11 cellular contexts compared by ENCODE assay signal in genomic region chr5:178467261-178468195, GRCh38.
DNase-seq lines count a peak whose midpoint lies in the region; ATAC-seq and TF ChIP-seq lines count a peak whose summit lies in the region.
"Had no signal": no experiment of that assay in that cellular context is flagged by ENCODE, and none has a peak within 500 bp of the region (broad histone marks: within the 10 kb centered on the region; RNA-seq: fewer than 3 reads in every experiment).

No MANE protein-coding gene starts in this region.

- TF ChIP-seq POLR2A in vagina (IDR thresholded peaks at IDR 0.05), result no peak

- H3K27me3 ChIP-seq in endodermal cell (ENCODE audit: control insufficient read depth, insufficient read depth, low read length, poor library complexity, severe bottlenecking), result no peaks in the 10 kb centered on the region
- no peaks in the 10 kb centered on the region for H3K27me3 ChIP-seq in naive thymus-derived CD4-positive, alpha-beta T cell (ENCODE audit: control insufficient read depth in 2 of 2, insufficient read depth in 2 of 2, low read length in 2 of 2)
- no peaks in the 10 kb centered on the region for H3K27me3 ChIP-seq in vagina

- no peak overlapping the region for H3K9ac ChIP-seq in endodermal cell (ENCODE audit: extremely low read depth, low read length, poor library complexity, severe bottlenecking)

- no peak overlapping the region for H3K4me3 Mint-ChIP-seq in endodermal cell
- H3K4me3 Mint-ChIP-seq in naive thymus-derived CD4-positive, alpha-beta T cell, result no peak overlapping the region

- 95 to 96% methylated on average over 5 to 26 of the region's 26 CpGs for WGBS in endodermal cell (ENCODE audit: insufficient coverage in 1 of 2, insufficient read length in 1 of 2), 2 experiments

- no peaks in the 10 kb centered on the region for H3K9me3 Mint-ChIP-seq in endodermal cell
- no peaks in the 10 kb centered on the region for H3K9me3 Mint-ChIP-seq in naive thymus-derived CD4-positive, alpha-beta T cell

- H3K36me3 ChIP-seq in endodermal cell (ENCODE audit: control insufficient read depth, insufficient read depth, low read length) (no peaks in the 10 kb centered on the region), vagina (no peaks in the 10 kb centered on the region)
- no peaks in the 10 kb centered on the region for H3K36me3 ChIP-seq in naive thymus-derived CD4-positive, alpha-beta T cell (ENCODE audit: control insufficient read depth in 2 of 3, insufficient read depth in 3 of 3, low read length in 3 of 3)

- intact Hi-C loops in Right ventricle myocardium inferior (cut with DNase I), result loop anchor here (10.0 kb wide), 1 partner anchor 133 kb away; no protein-coding TSS in a partner anchor
- intact Hi-C loops in cardiac septum (cut with DNase I), result no loop called here
- intact Hi-C loops in naive thymus-derived CD4-positive, alpha-beta T cell (cut with micrococcal nuclease), result no loop called here
- intact Hi-C loops in vagina (cut with DNase I), result no loop called here

- no peaks in the 10 kb centered on the region for H3K27me3 Mint-ChIP-seq in endodermal cell (ENCODE audit: insufficient read depth)
- peaks cover 0 to 10% (median 5%) of the 10 kb centered on the region in 5 donors for H3K27me3 Mint-ChIP-seq in naive thymus-derived CD4-positive, alpha-beta T cell

- H3K4me1 ChIP-seq in endodermal cell (ENCODE audit: control insufficient read depth, insufficient read depth, low read length) (peaks cover 8% of the 10 kb centered on the region), vagina (peaks cover 14% of the 10 kb centered on the region)
- no peaks in the 10 kb centered on the region for H3K4me1 ChIP-seq in naive thymus-derived CD4-positive, alpha-beta T cell (ENCODE audit: control insufficient read depth in 2 of 2, insufficient read depth in 2 of 2, low read length in 2 of 2)

- H3K27ac Mint-ChIP-seq in endodermal cell, result peak overlapping the region; percentile 41
- no peak overlapping the region for H3K27ac Mint-ChIP-seq in naive thymus-derived CD4-positive, alpha-beta T cell

- H3K4me3 ChIP-seq in endodermal cell (ENCODE audit: low read length), result no peak overlapping the region
- H3K4me3 ChIP-seq in naive thymus-derived CD4-positive, alpha-beta T cell (ENCODE audit: low read length), result no peak overlapping the region
- H3K4me3 ChIP-seq in vagina, result peak overlapping the region in 1 of 2 donors; percentile 5
- H3K4me3 ChIP-seq: GM12878 had no signal

- CTCF ChIA-PET in naive thymus-derived CD4-positive, alpha-beta T cell (lab: Charles Lee), result no interaction called here

- peaks cover 7% of the 10 kb centered on the region for H3K36me3 Mint-ChIP-seq in endodermal cell (ENCODE audit: low read depth)
- no peaks in the 10 kb centered on the region for H3K36me3 Mint-ChIP-seq in naive thymus-derived CD4-positive, alpha-beta T cell

- DNase-seq in Right ventricle myocardium inferior (ENCODE audit: missing footprints), result no peak
- no peak for DNase-seq in cardiac septum (ENCODE audit: low spot score)
- DNase-seq in endodermal cell, result peak; percentile 24
- DNase-seq in naive thymus-derived CD4-positive, alpha-beta T cell, result no peak
- DNase-seq in vagina (ENCODE audit: extremely low spot score in 2 of 2), result peak; percentile 84 to 89
- DNase-seq in NCI-H2107 (lab: John Stamatoyannopoulos, UW), result no peak
- no peak for DNase-seq in cerebellar nuclear complex (lab: John Stamatoyannopoulos, UW)
- DNase-seq in NCI-H146 treated with DMSO at 0.1 percent for 48 hours (lab: John Stamatoyannopoulos, UW; ENCODE audit: unreplicated experiment), result no peak
- DNase-seq: activated T-cell treated with anti-CD3 and anti-CD28 coated beads, Interleukin-2, amount 50 U/mL, for 1 hour; erythroblast had no signal

- POLR2A ChIA-PET in naive thymus-derived CD4-positive, alpha-beta T cell (lab: Charles Lee), result no interaction called here

- TF ChIP-seq CTCF in endodermal cell (conservative IDR thresholded peaks at IDR 0.05) (no peak), vagina (IDR thresholded peaks at IDR 0.05) (no peak)

- H3K9me3 ChIP-seq in endodermal cell (ENCODE audit: control insufficient read depth, low read length) (no peaks in the 10 kb centered on the region), vagina (no peaks in the 10 kb centered on the region)
- no peaks in the 10 kb centered on the region for H3K9me3 ChIP-seq in naive thymus-derived CD4-positive, alpha-beta T cell (ENCODE audit: control insufficient read depth in 2 of 3, low read length in 3 of 3)

- H3K27ac ChIP-seq in endodermal cell (ENCODE audit: low read depth, low read length) (peak overlapping the region; percentile 49), vagina (peak overlapping the region; percentile 13)
- H3K27ac ChIP-seq in naive thymus-derived CD4-positive, alpha-beta T cell (ENCODE audit: low read depth, low read length), result no peak overlapping the region

- peaks cover 32% of the 10 kb centered on the region for H3K4me1 Mint-ChIP-seq in endodermal cell
- H3K4me1 Mint-ChIP-seq in naive thymus-derived CD4-positive, alpha-beta T cell, result peaks cover 0 to 6% (median 0%) of the 10 kb centered on the region in 7 donors

- peak; percentile 36 for ATAC-seq in Right ventricle myocardium inferior
- peak; percentile 81 for ATAC-seq in naive thymus-derived CD4-positive, alpha-beta T cell
- ATAC-seq: GM12878 had no signal

Comparison
In these comparisons a context has a peak if more than half of its experiments do, and no peak if none do; other contexts are left out.
1. DNase-seq: peak in endodermal cell (single experiment) and vagina (2 of 2); none in Right ventricle myocardium inferior (single experiment), cardiac septum (single experiment), naive thymus-derived CD4-positive, alpha-beta T cell (0 of 9), NCI-H2107 (single experiment), cerebellar nuclear complex (0 of 2) and NCI-H146 treated with DMSO at 0.1 percent for 48 hours (single experiment).